Comparison of ENCODE assay signal across 22 cellular contexts in genomic region chr2:175973373-175973772, GRCh38. TPM values are rescaled to one million over a fixed set of nuclear protein-coding genes. Genes with fewer than 3 reads are reported as not detected.
A peak's percentile ranks its signal among the peaks of the same experiment; 100 is the strongest.
DNase-seq lines count a peak whose midpoint lies in the region; ATAC-seq, FAIRE-seq and TF ChIP-seq lines count a peak whose summit lies in the region.
"Had no signal": no experiment of that assay in that cellular context is flagged by ENCODE, and none has a peak within 500 bp of the region (broad histone marks: within the 10 kb centered on the region; RNA-seq: fewer than 3 reads in every experiment).

No MANE protein-coding gene starts in this region.

- DNase-seq in D721Med (ENCODE audit: insufficient read length, low spot score), result no peak
- no peak for DNase-seq in GM12892 (ENCODE audit: insufficient read length)
- DNase-seq in GM12878 (ENCODE audit: low read depth, low spot score), result no peak
- no peak for DNase-seq in transverse colon
- DNase-seq: 8988T; ACHN; BE2C; C1 segment of cervical spinal cord; CD4-positive, alpha-beta memory T cell; CD4-positive, CD25-positive, alpha-beta regulatory T cell; CD8-positive, alpha-beta memory T cell; COR-L47; DMS79; DND-41; EL; GDM1 had no signal

- H3K9ac ChIP-seq in GM12878 (ENCODE audit: control insufficient read depth, insufficient read depth, low read length), result no peak overlapping the region
- H3K9ac ChIP-seq: BLaER1 had no signal

- RAD21 ChIA-PET in GM12878 (lab: Charles Lee; ENCODE audit: unreplicated experiment), result no interaction called here

- no peaks in the 10 kb centered on the region for H3K4me1 ChIP-seq in HEK293 (ENCODE audit: control insufficient read depth, insufficient read depth, low read length)
- no peaks in the 10 kb centered on the region for H3K4me1 ChIP-seq in GM12878 (ENCODE audit: control insufficient read depth, insufficient read depth, low read length)
- H3K4me1 ChIP-seq in transverse colon, result no peaks in the 10 kb centered on the region
- H3K4me1 ChIP-seq: BE2C, BLaER1 had no signal

- TF ChIP-seq EP300 in GM12878 (IDR thresholded peaks at IDR 0.05; ENCODE audit: borderline replicate concordance in 1 of 2, control insufficient read depth in 1 of 2, low read depth in 2 of 2, low read length in 2 of 2), result no peak
- TF ChIP-seq EP300 in transverse colon (IDR thresholded peaks at IDR 0.05; ENCODE audit: low read depth), result no peak

- ATAC-seq in GM12878 (no peak), HG03039 (IDR thresholded peaks at IDR 0.05; ENCODE audit: unreplicated experiment) (no peak), GM19463 (IDR thresholded peaks at IDR 0.05; ENCODE audit: unreplicated experiment) (no peak)

- H4K20me1 ChIP-seq in GM12878 (ENCODE audit: control insufficient read depth, insufficient read depth), result no peaks in the 10 kb centered on the region
- H4K20me1 ChIP-seq: BLaER1 had no signal

- no TSS peak for BruUV-seq in GM12878 (replicated peaks; lab: Mats Ljungman, UMichigan)

- TF ChIP-seq CTCF in D721Med (IDR thresholded peaks at IDR 0.05; ENCODE audit: insufficient read depth, missing control alignments), result no peak
- no peak for TF ChIP-seq CTCF in HEK293 (tag by site-specific recombination; IDR thresholded peaks at IDR 0.05)
- TF ChIP-seq CTCF in GM12878 (IDR thresholded peaks at IDR 0.05 in 2 of 3, conservative IDR thresholded peaks at IDR 0.05 in 1 of 3; ENCODE audit: control insufficient read depth in 2 of 3, extremely low read depth in 1 of 3, insufficient read depth in 1 of 3, low read depth in 3 of 3, low read length in 3 of 3), result no peak
- no peak for TF ChIP-seq CTCF in transverse colon (IDR thresholded peaks at IDR 0.05)

- H3K4me3 ChIP-seq in HEK293 (ENCODE audit: low read depth, low read length), result no peak overlapping the region
- H3K4me3 ChIP-seq in GM12878, result no peak overlapping the region
- H3K4me3 ChIP-seq in transverse colon, result no peak overlapping the region
- H3K4me3 ChIP-seq: BLaER1 had no signal

- SMC1A ChIA-PET in GM12878 (lab: Charles Lee; ENCODE audit: uncharacterized antibody, unreplicated experiment), result interaction anchor here (1.0 kb wide), 1 partner anchor 25 kb away, joined by 3 read pairs; no protein-coding TSS in a partner anchor

- 100% methylated on average over 1 of the region's 1 CpG for WGBS in GM12878 (ENCODE audit: insufficient coverage, insufficient replicate concordance, low lambda C conversion rate, missing lambda C conversion rate)
- 93% methylated on average over 1 of the region's 1 CpG; no CpG with 5 or more reads in 1 of the 2 donors for WGBS in transverse colon (ENCODE audit: low coverage in 1 of 2), 2 donors

- no peak for TF ChIP-seq POLR2A in GM12892 (IDR thresholded peaks at IDR 0.05; ENCODE audit: low read depth, low read length)
- no peak for TF ChIP-seq POLR2A in GM12878 (IDR thresholded peaks at IDR 0.05; ENCODE audit: low read depth, low read length)
- TF ChIP-seq POLR2A in transverse colon (IDR thresholded peaks at IDR 0.05), result no peak

- H3K36me3 ChIP-seq in HEK293 (ENCODE audit: control insufficient read depth in 2 of 2, insufficient read depth in 1 of 2, low read length in 2 of 2), result peaks cover 0 to 41% of the 10 kb centered on the region in 2 experiments; a peak in 2 of 3 replicates
- peaks cover 0 to 4% of the 10 kb centered on the region in 2 experiments; a peak in 1 of 4 replicates for H3K36me3 ChIP-seq in GM12878 (ENCODE audit: control insufficient read depth in 2 of 2, insufficient read depth in 2 of 2, low read length in 1 of 2)
- H3K36me3 ChIP-seq in transverse colon, result peaks cover 0 to 10% (median 2%) of the 10 kb centered on the region in 4 donors
- H3K36me3 ChIP-seq: BE2C had no signal

- no peak for TF ChIP-seq RAD21 in GM12878 (IDR thresholded peaks at IDR 0.05; ENCODE audit: insufficient read depth, low read depth, low read length)

- H2AFZ ChIP-seq in GM12878 (ENCODE audit: control insufficient read depth, low read depth, low read length), result no peak overlapping the region

- H3K79me2 ChIP-seq in GM12878 (ENCODE audit: control insufficient read depth, insufficient read depth, low read length), result no peaks in the 10 kb centered on the region

- H3K4me2 ChIP-seq in GM12878 (ENCODE audit: control insufficient read depth, insufficient read depth), result no peak overlapping the region
- H3K4me2 ChIP-seq: BLaER1 had no signal

- FAIRE-seq in D721Med (lab: Jason Lieb, UNC) (peak; percentile 58), GM12892 (lab: Jason Lieb, UNC) (peak; percentile 21), GM12878 (lab: Jason Lieb, UNC) (peak; percentile 66)
- FAIRE-seq: A204.1, GM18507 had no signal

- in situ Hi-C loops in GM12878 (cut with MboI), result no loop called here
- in situ Hi-C loops in transverse colon (cut with MboI; ENCODE audit: low pct_ligation_motif_present in 1 of 4, low pct_unique_long_range_greater_than_20kb in 1 of 4, low sequenced_read_pairs in 3 of 4), result no loop called here

- H3K27ac ChIP-seq in HEK293 (ENCODE audit: extremely low read depth, low read depth, low read length) (no peak overlapping the region), GM12878 (ENCODE audit: control insufficient read depth, insufficient read depth) (no peak overlapping the region), transverse colon (no peak overlapping the region)
- H3K27ac ChIP-seq: BLaER1 had no signal

- H3K9me3 ChIP-seq in HEK293 (ENCODE audit: control insufficient read depth, insufficient read depth, low read depth, low read length), result no peaks in the 10 kb centered on the region
- H3K9me3 ChIP-seq in GM12878 (replicated peaks; ENCODE audit: control insufficient read depth, insufficient read depth, low read length), result no peaks in the 10 kb centered on the region
- no peaks in the 10 kb centered on the region for H3K9me3 ChIP-seq in transverse colon
- H3K9me3 ChIP-seq: BE2C had no signal

- no peaks in the 10 kb centered on the region for H3K27me3 ChIP-seq in GM12878 (replicated peaks in 1 of 2; ENCODE audit: control insufficient read depth in 2 of 2, insufficient read depth in 2 of 2, low read length in 1 of 2)
- no peaks in the 10 kb centered on the region for H3K27me3 ChIP-seq in transverse colon
- H3K27me3 ChIP-seq: BE2C, BLaER1 had no signal

- POLR2A ChIA-PET in HEK293 (lab: Yijun Ruan, JAX) (no interaction called here), GM12878 (lab: Charles Lee) (no interaction called here)

- CTCF ChIA-PET in HEK293 (lab: Yijun Ruan, JAX), result no interaction called here
- CTCF ChIA-PET in GM12878 (lab: Yijun Ruan, JAX), result interaction anchor here (0.6 kb wide), 1 partner anchor 21 kb away, joined by 4 read pairs; no protein-coding TSS in a partner anchor

- intact Hi-C loops in GM12878 (cut with micrococcal nuclease; ENCODE audit: unreplicated experiment) (no loop called here), transverse colon (cut with DNase I; ENCODE audit: low total_unique reads) (no loop called here)

TF ChIP-seq in HEK293, 187 proteins besides CTCF, POLR2A, EP300 and RAD21:
- peak; percentile 97 for TF ChIP-seq ZNF510 (tag by site-specific recombination; IDR thresholded peaks at IDR 0.05; ENCODE audit: insufficient replicate concordance)
- TF ChIP-seq ZBTB26 (tag by site-specific recombination; optimal IDR thresholded peaks at IDR 0.05), result no peak

TF ChIP-seq in GM12878, 131 proteins besides CTCF, POLR2A, EP300 and RAD21 (continues in another document):
- TF ChIP-seq E2F4 (IDR thresholded peaks at IDR 0.05; ENCODE audit: low read depth, low read length) (no peak), ZBED1 (IDR thresholded peaks at IDR 0.05; ENCODE audit: borderline replicate concordance) (no peak), ATF3 (IDR thresholded peaks at IDR 0.05; ENCODE audit: borderline replicate concordance, extremely low read depth, low read depth, low read length) (no peak), GABPA (IDR thresholded peaks at IDR 0.05; ENCODE audit: low read depth) (no peak), RFX5 (IDR thresholded peaks at IDR 0.05; ENCODE audit: low read depth, low read length) (no peak), NBN (IDR thresholded peaks at IDR 0.05) (no peak), EED (IDR thresholded peaks at IDR 0.05; ENCODE audit: low read depth) (no peak), RUNX3 (IDR thresholded peaks at IDR 0.05; ENCODE audit: low read length) (no peak), POU2F2 (IDR thresholded peaks at IDR 0.05; ENCODE audit: borderline replicate concordance, low read depth, low read length) (no peak), KAT2A (conservative IDR thresholded peaks at IDR 0.05; ENCODE audit: control insufficient read depth, low read depth, low read length) (no peak)

RNA-seq across cellular contexts. Expression of gene LNPK, which starts 28.7 kb away (rescaled TPM):
- 22.0 TPM for polyA plus RNA-seq in GM12892 (2012; ENCODE audit: missing spikeins)
- total RNA-seq in GM12878 (2013; cell fraction: nucleolus; rRNA removed), result 103 and 107 TPM in 2 replicates
- total RNA-seq in GM12878 (2014; rRNA removed), result 13.8 and 15.9 TPM in 2 replicates
- total RNA-seq in GM12878 (2014; rRNA removed; fragmentation: Illumina TruSeq; extraction: Trizol), result 14.8 and 15.7 TPM in 2 replicates
- total RNA-seq in GM12878 (2021), result 20.8 and 23.5 TPM in 2 replicates
- 5.5 TPM for polyA plus RNA-seq in GM12878 (2011; ENCODE audit: low read depth)
- polyA plus RNA-seq in GM12878 (2011; rRNA removed), result 30.0 and 62.4 TPM in 2 replicates
- 9.5 and 12.2 TPM in 2 replicates for polyA plus RNA-seq in GM12878 (2011; cell fraction: cytosol; rRNA removed)
- 12.1 and 16.0 TPM in 2 replicates for polyA plus RNA-seq in GM12878 (2011; cell fraction: nucleus; rRNA removed)
- 8.3 and 13.1 TPM in 2 replicates for polyA plus RNA-seq in GM12878 (2012)
- polyA plus RNA-seq in GM12878 (2014; fragmentation: Illumina TruSeq; extraction: Trizol), result 11.9 and 13.1 TPM in 2 replicates
- polyA plus RNA-seq in GM12878 (2014; fragmentation: Nextera tagmentation; extraction: Ambion mirVana), result 1 to 10 TPM; 3.2 to 4.4 TPM
- polyA plus RNA-seq in GM12878 (2014; rRNA removed), result 10.0 and 13.0 TPM in 2 replicates
- polyA plus RNA-seq in GM12878 (2016; fragmentation: Nextera tagmentation; extraction: Ambion mirVana), result 10 to 100 TPM; 15.5 to 21.7 TPM
- 35.3 and 35.5 TPM in 2 replicates for polyA minus RNA-seq in GM12878 (2011; rRNA and poly(A)+ RNA removed)
- 12.8 and 14.3 TPM in 2 replicates for polyA minus RNA-seq in GM12878 (2011; cell fraction: cytosol; rRNA and poly(A)+ RNA removed)
- polyA minus RNA-seq in GM12878 (2011; cell fraction: nucleus; rRNA and poly(A)+ RNA removed), result 23.9 and 35.2 TPM in 2 replicates
- 10 to 100 TPM; 18.0 to 33.6 (median 25.7) TPM for total RNA-seq in transverse colon
